In the genomic region with DNA sequence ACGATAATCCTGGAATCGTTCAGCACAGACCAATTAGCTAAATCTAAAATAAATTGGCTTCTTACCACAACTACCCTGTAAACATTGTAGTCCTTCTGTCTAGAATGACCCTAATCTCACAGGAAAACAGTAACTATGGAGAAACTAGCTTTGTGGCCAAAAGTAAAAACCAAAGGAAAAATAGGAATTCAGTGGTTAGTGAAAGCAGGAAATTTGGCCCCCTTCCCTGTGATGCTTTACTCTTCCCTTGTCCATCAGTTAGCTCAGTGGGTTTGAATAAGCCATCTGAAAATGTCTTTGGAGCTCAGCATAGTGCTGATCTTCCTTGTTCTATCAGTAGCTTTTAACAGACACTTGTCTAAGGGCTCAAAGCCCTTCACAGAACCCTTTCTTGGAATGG, we compare ENCODE assay signal across 8 cellular contexts. TPM values are rescaled to one million over a fixed set of nuclear protein-coding genes. Genes with fewer than 3 reads are reported as not detected.
A peak's percentile ranks its signal among the peaks of the same experiment; 100 is the strongest.
DNase-seq lines count a peak whose midpoint lies in the region; ATAC-seq, FAIRE-seq and TF ChIP-seq lines count a peak whose summit lies in the region.

No MANE protein-coding gene starts in this region.

- H3K4me1 ChIP-seq in kidney (ENCODE audit: control insufficient read depth in 1 of 2, insufficient read depth in 1 of 2, low read depth in 1 of 2, low read length in 2 of 2): no peaks in the 10 kb centered on the region
- H3K4me1 ChIP-seq in tibial nerve: peaks cover 0 to 39% (median 6%) of the 10 kb centered on the region in 4 donors

- H3K4me1 Mint-ChIP-seq in activated T-cell treated with anti-CD3 and anti-CD28 coated beads, Interleukin-2, amount 50 U/mL, for 4 hours (ENCODE audit: low read depth): peaks cover 29% of the 10 kb centered on the region
- peaks cover 33% of the 10 kb centered on the region for H3K4me1 Mint-ChIP-seq in activated CD8-positive, alpha-beta T cell treated with anti-CD3 and anti-CD28 coated beads, Interleukin-2, amount 10 ng/mL, durations not matched to agents 7 days and 5 days (ENCODE audit: low read depth)

- H3K9me3 ChIP-seq in kidney (ENCODE audit: control insufficient read depth in 1 of 2, low read length in 2 of 2) (no peaks in the 10 kb centered on the region), tibial nerve (no peaks in the 10 kb centered on the region)

- TF ChIP-seq EP300 in tibial nerve (IDR thresholded peaks at IDR 0.05): no peak

- H3K36me3 Mint-ChIP-seq in activated T-cell treated with anti-CD3 and anti-CD28 coated beads, Interleukin-2, amount 50 U/mL, for 4 hours (ENCODE audit: insufficient read depth): peaks cover 10% of the 10 kb centered on the region
- peaks cover 20% of the 10 kb centered on the region for H3K36me3 Mint-ChIP-seq in activated CD8-positive, alpha-beta T cell treated with anti-CD3 and anti-CD28 coated beads, Interleukin-2, amount 10 ng/mL, durations not matched to agents 7 days and 5 days (ENCODE audit: low read depth)

- no peaks in the 10 kb centered on the region for H3K9me3 Mint-ChIP-seq in activated T-cell treated with anti-CD3 and anti-CD28 coated beads, Interleukin-2, amount 50 U/mL, for 4 hours
- H3K9me3 Mint-ChIP-seq in activated CD8-positive, alpha-beta T cell treated with anti-CD3 and anti-CD28 coated beads, Interleukin-2, amount 10 ng/mL, durations not matched to agents 7 days and 5 days (ENCODE audit: insufficient read depth): no peaks in the 10 kb centered on the region

- no peak for TF ChIP-seq POLR2A in tibial nerve (IDR thresholded peaks at IDR 0.05)

- no peaks in the 10 kb centered on the region for H3K36me3 ChIP-seq in kidney (ENCODE audit: control insufficient read depth in 1 of 2, insufficient read depth in 2 of 2, low read length in 2 of 2)
- peaks cover 0 to 27% (median 0%) of the 10 kb centered on the region in 3 donors for H3K36me3 ChIP-seq in tibial nerve

- no peak for TF ChIP-seq CTCF in kidney (IDR thresholded peaks at IDR 0.05; ENCODE audit: borderline replicate concordance, extremely low read depth, insufficient read depth)
- no peak for TF ChIP-seq CTCF in tibial nerve (IDR thresholded peaks at IDR 0.05)

- no peaks in the 10 kb centered on the region for H3K27me3 ChIP-seq in tibial nerve

- 33 to 35% methylated on average over 2 of the region's 2 CpGs for WGBS in tibial nerve, 2 donors

- intact Hi-C loops in kidney (cut with DNase I): no loop called here

- CTCF ChIA-PET in activated CD8-positive, alpha-beta T cell treated with anti-CD3 and anti-CD28 coated beads, Interleukin-2, amount 10 ng/mL, durations not matched to agents 7 days and 5 days (lab: Charles Lee): interaction anchor here (0.7 to 1.6 kb wide), 6 partner anchors 8 to 266 kb away, joined by 3 to 6 read pairs (median 3); no protein-coding TSS in a partner anchor

- H3K27ac ChIP-seq in kidney (ENCODE audit: low read depth in 2 of 2, low read length in 2 of 2) (no peak overlapping the region), tibial nerve (no peak overlapping the region)

- no peak for DNase-seq in activated T-cell treated with anti-CD3 and anti-CD28 coated beads, Interleukin-2, amount 50 U/mL, for 4 hours
- no peak for DNase-seq in activated T-cell treated with anti-CD3 and anti-CD28 coated beads for 4 hours
- DNase-seq in activated CD8-positive, alpha-beta T cell treated with anti-CD3 and anti-CD28 coated beads, Interleukin-2, amount 10 ng/mL, durations not matched to agents 7 days and 5 days: no peak
- DNase-seq in kidney: no peak
- no peak for DNase-seq in tibial nerve (ENCODE audit: low spot score in 2 of 2)
- DNase-seq in NCI-H187 treated with DMSO at 0.1 percent for 48 hours (lab: John Stamatoyannopoulos, UW): no peak
- no peak for DNase-seq in NCI-H1930 (lab: John Stamatoyannopoulos, UW)
- DNase-seq in NCI-H345 treated with DMSO at 0.1 percent for 48 hours (lab: John Stamatoyannopoulos, UW; ENCODE audit: unreplicated experiment): no peak

- peak overlapping the region in 1 of 2 donors; percentile 1 for H3K9ac ChIP-seq in kidney (ENCODE audit: low read length in 2 of 2)

- H3K4me3 Mint-ChIP-seq in activated T-cell treated with anti-CD3 and anti-CD28 coated beads, Interleukin-2, amount 50 U/mL, for 4 hours: peak overlapping the region; percentile 93
- H3K4me3 Mint-ChIP-seq in activated CD8-positive, alpha-beta T cell treated with anti-CD3 and anti-CD28 coated beads, Interleukin-2, amount 10 ng/mL, durations not matched to agents 7 days and 5 days: peak overlapping the region; percentile 87

- FAIRE-seq in kidney (lab: Jason Lieb, UNC): no peak

- POLR2A ChIA-PET in activated CD8-positive, alpha-beta T cell treated with anti-CD3 and anti-CD28 coated beads, Interleukin-2, amount 10 ng/mL, durations not matched to agents 7 days and 5 days (lab: Charles Lee): interaction anchor here (1.2 to 1.3 kb wide), 2 partner anchors 9 to 116 kb away, joined by 3 read pairs; no protein-coding TSS in a partner anchor

- H3K27ac Mint-ChIP-seq in activated CD8-positive, alpha-beta T cell treated with anti-CD3 and anti-CD28 coated beads, Interleukin-2, amount 10 ng/mL, durations not matched to agents 7 days and 5 days: no peak overlapping the region

- no peaks in the 10 kb centered on the region for H3K27me3 Mint-ChIP-seq in activated T-cell treated with anti-CD3 and anti-CD28 coated beads, Interleukin-2, amount 50 U/mL, for 4 hours (ENCODE audit: low read depth)
- no peaks in the 10 kb centered on the region for H3K27me3 Mint-ChIP-seq in activated CD8-positive, alpha-beta T cell treated with anti-CD3 and anti-CD28 coated beads, Interleukin-2, amount 10 ng/mL, durations not matched to agents 7 days and 5 days (ENCODE audit: low read depth)

- no peak for ATAC-seq in activated T-cell treated with anti-CD3 and anti-CD28 coated beads, Interleukin-2, amount 50 U/mL, for 4 hours
- no peak for ATAC-seq in activated CD8-positive, alpha-beta T cell treated with anti-CD3 and anti-CD28 coated beads, Interleukin-2, amount 10 ng/mL, durations not matched to agents 7 days and 5 days

- H3K4me3 ChIP-seq in kidney (ENCODE audit: low read length in 2 of 2): peak overlapping the region; percentile 82 to 87
- H3K4me3 ChIP-seq in tibial nerve: peak overlapping the region; percentile 75 to 98 (median 95)

RNA-seq across cellular contexts. Expression of gene NMD3, which starts 1.6 kb away (rescaled TPM):
- total RNA-seq in activated T-cell treated with anti-CD3 and anti-CD28 coated beads, Interleukin-2, amount 50 U/mL, for 4 hours: 10 to 100 TPM; 72.6 to 76.0 (median 75.9) TPM
- 10 to 100 TPM; 43.4 to 44.6 TPM for total RNA-seq in activated CD8-positive, alpha-beta T cell treated with anti-CD3 and anti-CD28 coated beads, Interleukin-2, amount 10 ng/mL, durations not matched to agents 7 days and 5 days
- total RNA-seq in kidney (55.5 TPM), tibial nerve (10 to 100 TPM; 26.7 to 54.6 (median 42.3) TPM)
- 24.2 TPM for polyA plus RNA-seq in kidney (ENCODE audit: insufficient read depth, low read depth, low replicate concordance)
